In genomic region chr17:50057521-50057991, GRCh38 we compare ENCODE assay signal across 10 cellular contexts. TPM values are rescaled to one million over a fixed set of nuclear protein-coding genes. Genes with fewer than 3 reads are reported as not detected.
DNase-seq lines count a peak whose midpoint lies in the region; ATAC-seq, FAIRE-seq and TF ChIP-seq lines count a peak whose summit lies in the region.
"Had no signal": no experiment of that assay in that cellular context is flagged by ENCODE, and none has a peak within 500 bp of the region (broad histone marks: within the 10 kb centered on the region; RNA-seq: fewer than 3 reads in every experiment).

No MANE protein-coding gene starts in this region.

- peaks cover 3% of the 10 kb centered on the region for H3K9me1 ChIP-seq in keratinocyte (ENCODE audit: control insufficient read depth, extremely low read depth, insufficient read depth, low read length)

- peaks cover 4% of the 10 kb centered on the region for H4K20me1 ChIP-seq in keratinocyte (ENCODE audit: control insufficient read depth, extremely low read depth, insufficient read depth, low read length)

- DNase-seq in activated naive CD8-positive, alpha-beta T cell treated with anti-CD3 and anti-CD28 coated beads for 36 hours = no peak
- DNase-seq in keratinocyte (ENCODE audit: low read depth, low spot score) (no peak), NCI-H2227 treated with DMSO at 0.1 percent for 48 hours (lab: John Stamatoyannopoulos, UW) (no peak), inferior parietal cortex (ENCODE audit: extremely low spot score) (no peak), NCI-H1694 treated with DMSO at 0.1 percent for 48 hours (lab: John Stamatoyannopoulos, UW) (no peak)
- DNase-seq in stimulated activated effector memory CD8-positive, alpha-beta T cell treated with anti-CD3 and anti-CD28 coated beads, Interleukin-12 subunit alpha, Interleukin-12 subunit beta, amount 100 ng/mL, for 72 hours (ENCODE audit: low spot score in 2 of 2) = no peak
- DNase-seq: stimulated activated CD4-positive, alpha-beta T cell treated with anti-CD3 and anti-CD28 coated beads, Interleukin-15, amount 100 ng/mL, for 24 hours had no signal

- no peak overlapping the region for H3K27ac Mint-ChIP-seq in activated naive CD8-positive, alpha-beta T cell treated with anti-CD3 and anti-CD28 coated beads for 36 hours
- peak overlapping the region; percentile 27 for H3K27ac Mint-ChIP-seq in stimulated activated effector memory CD8-positive, alpha-beta T cell treated with anti-CD3 and anti-CD28 coated beads, Interleukin-12 subunit alpha, Interleukin-12 subunit beta, amount 100 ng/mL, for 72 hours

- H3K9ac ChIP-seq in HUES6 (ENCODE audit: low read length) (no peak overlapping the region), keratinocyte (ENCODE audit: control insufficient read depth, extremely low read depth, insufficient read depth, low read length) (peak overlapping the region; percentile 94)

- H3K79me2 ChIP-seq in keratinocyte (ENCODE audit: control insufficient read depth, insufficient read depth, low read length) = peaks cover 55% of the 10 kb centered on the region

- H3K4me1 Mint-ChIP-seq in activated naive CD8-positive, alpha-beta T cell treated with anti-CD3 and anti-CD28 coated beads for 36 hours = peaks cover 12% of the 10 kb centered on the region
- H3K4me1 Mint-ChIP-seq in stimulated activated effector memory CD8-positive, alpha-beta T cell treated with anti-CD3 and anti-CD28 coated beads, Interleukin-12 subunit alpha, Interleukin-12 subunit beta, amount 100 ng/mL, for 72 hours = peaks cover 26% of the 10 kb centered on the region

- ATAC-seq in stimulated activated effector memory CD8-positive, alpha-beta T cell treated with anti-CD3 and anti-CD28 coated beads, Interleukin-12 subunit alpha, Interleukin-12 subunit beta, amount 100 ng/mL, for 72 hours = no peak

- H3K4me3 ChIP-seq in HUES6 (ENCODE audit: low read depth, low read length) (peak overlapping the region; percentile 72), keratinocyte (ENCODE audit: control insufficient read depth in 2 of 3, extremely low read depth in 1 of 3, insufficient read depth in 2 of 3, low read depth in 1 of 3, low read length in 3 of 3) (peak overlapping the region; percentile 82 to 97 (median 86))

- dilution Hi-C loops in keratinocyte (cut with MboI; ENCODE audit: extremely low pct_ligation_motif_present, low sequenced_read_pairs) = no loop called here

- H3K27me3 Mint-ChIP-seq in activated naive CD8-positive, alpha-beta T cell treated with anti-CD3 and anti-CD28 coated beads for 36 hours = peaks cover 4% of the 10 kb centered on the region

- H3K27me3 ChIP-seq in HUES6 (ENCODE audit: control insufficient read depth, insufficient read depth, low read length) (peaks cover 18% of the 10 kb centered on the region), keratinocyte (ENCODE audit: control insufficient read depth, extremely low read depth, insufficient read depth, low read length) (no peaks in the 10 kb centered on the region)

- no peaks in the 10 kb centered on the region for H3K36me3 ChIP-seq in HUES6 (ENCODE audit: control insufficient read depth, insufficient read depth, low read length)
- peaks cover 19 to 39% of the 10 kb centered on the region in 2 experiments for H3K36me3 ChIP-seq in keratinocyte (ENCODE audit: control insufficient read depth in 2 of 2, extremely low read depth in 1 of 2, insufficient read depth in 2 of 2, low read length in 2 of 2)

- H3K4me2 ChIP-seq in keratinocyte (ENCODE audit: control insufficient read depth, extremely low read depth, insufficient read depth, low read depth, low read length) = peak overlapping the region; percentile 90

- H3K4me1 ChIP-seq in HUES6 (ENCODE audit: control insufficient read depth, insufficient read depth, low read length) (peaks cover 29% of the 10 kb centered on the region), keratinocyte (ENCODE audit: control insufficient read depth, extremely low read depth, insufficient read depth, low read length) (peaks cover 64% of the 10 kb centered on the region)

- H2AFZ ChIP-seq in keratinocyte (ENCODE audit: control insufficient read depth, low read length) = no peak overlapping the region

- no peaks in the 10 kb centered on the region for H3K36me3 Mint-ChIP-seq in activated naive CD8-positive, alpha-beta T cell treated with anti-CD3 and anti-CD28 coated beads for 36 hours
- no peaks in the 10 kb centered on the region for H3K36me3 Mint-ChIP-seq in stimulated activated effector memory CD8-positive, alpha-beta T cell treated with anti-CD3 and anti-CD28 coated beads, Interleukin-12 subunit alpha, Interleukin-12 subunit beta, amount 100 ng/mL, for 72 hours

- H3K4me3 Mint-ChIP-seq in activated naive CD8-positive, alpha-beta T cell treated with anti-CD3 and anti-CD28 coated beads for 36 hours = peak overlapping the region; percentile 84
- H3K4me3 Mint-ChIP-seq in stimulated activated effector memory CD8-positive, alpha-beta T cell treated with anti-CD3 and anti-CD28 coated beads, Interleukin-12 subunit alpha, Interleukin-12 subunit beta, amount 100 ng/mL, for 72 hours = peak overlapping the region; percentile 86

- H3K9me3 ChIP-seq in HUES6 (ENCODE audit: control insufficient read depth, insufficient read depth, low read depth, low read length) (no peaks in the 10 kb centered on the region), keratinocyte (ENCODE audit: control insufficient read depth, low read depth, low read length) (no peaks in the 10 kb centered on the region)

- H3K9me3 Mint-ChIP-seq in activated naive CD8-positive, alpha-beta T cell treated with anti-CD3 and anti-CD28 coated beads for 36 hours = no peaks in the 10 kb centered on the region
- H3K9me3 Mint-ChIP-seq in stimulated activated effector memory CD8-positive, alpha-beta T cell treated with anti-CD3 and anti-CD28 coated beads, Interleukin-12 subunit alpha, Interleukin-12 subunit beta, amount 100 ng/mL, for 72 hours = no peaks in the 10 kb centered on the region

- no peak overlapping the region for H3K27ac ChIP-seq in HUES6 (ENCODE audit: low read depth, low read length)
- H3K27ac ChIP-seq in keratinocyte (ENCODE audit: control insufficient read depth, insufficient read depth, low read length) = peak overlapping the region; percentile 91

- no peak for TF ChIP-seq CTCF in keratinocyte (optimal IDR thresholded peaks at IDR 0.05 in 1 of 3, IDR thresholded peaks at IDR 0.05 in 1 of 3, conservative IDR thresholded peaks at IDR 0.05 in 1 of 3; ENCODE audit: extremely low read depth in 1 of 3, insufficient read depth in 2 of 3, low read length in 3 of 3)

- FAIRE-seq in keratinocyte (lab: Jason Lieb, UNC) = no peak
- FAIRE-seq: colon, GM18507 had no signal

RNA-seq across cellular contexts. Expression of gene ITGA3, which starts 1.6 kb away (rescaled TPM):
- 1 to 10 TPM; 3.7 to 5.1 TPM for total RNA-seq in activated naive CD8-positive, alpha-beta T cell treated with anti-CD3 and anti-CD28 coated beads for 36 hours
- 427 to 733 TPM (median 708 TPM) in 3 replicates for polyA plus RNA-seq in keratinocyte
- polyA plus RNA-seq in keratinocyte (2011; ENCODE audit: low read depth) = 311 TPM
- 216 and 405 TPM in 2 replicates for polyA plus RNA-seq in keratinocyte (2011; cell fraction: cytosol; rRNA removed)
- 1,779 and 2,144 TPM in 2 replicates for polyA plus RNA-seq in keratinocyte (2011; cell fraction: nucleus; rRNA removed)
- 460 and 965 TPM in 2 replicates for polyA plus RNA-seq in keratinocyte (2012; ENCODE audit: low replicate concordance)
- 1,193 to 2,515 TPM (median 1,361 TPM) in 3 replicates for polyA minus RNA-seq in keratinocyte
- polyA minus RNA-seq in keratinocyte (2011; cell fraction: cytosol; rRNA and poly(A)+ RNA removed) = 897 TPM
- polyA minus RNA-seq in keratinocyte (2011; cell fraction: nucleus; rRNA and poly(A)+ RNA removed) = 2,521 and 2,609 TPM in 2 replicates

RNA-seq across cellular contexts. Expression of gene PDK2, which starts 37.6 kb away (rescaled TPM):
- 10 to 100 TPM in 1 of 2 experiments, 1 to 10 TPM in 1; 9.4 to 12.9 TPM for total RNA-seq in activated naive CD8-positive, alpha-beta T cell treated with anti-CD3 and anti-CD28 coated beads for 36 hours
- polyA plus RNA-seq in keratinocyte = 7.5 to 24.1 TPM (median 8.6 TPM) in 3 replicates
- polyA plus RNA-seq in keratinocyte (2011; ENCODE audit: low read depth) = 2.1 TPM
- polyA plus RNA-seq in keratinocyte (2011; cell fraction: cytosol; rRNA removed) = 19.2 and 30.7 TPM in 2 replicates
- 21.7 and 30.4 TPM in 2 replicates for polyA plus RNA-seq in keratinocyte (2011; cell fraction: nucleus; rRNA removed)
- 5.9 and 11.2 TPM in 2 replicates for polyA plus RNA-seq in keratinocyte (2012; ENCODE audit: low replicate concordance)
- polyA minus RNA-seq in keratinocyte = 21.8 to 28.3 TPM (median 21.9 TPM) in 3 replicates
- polyA minus RNA-seq in keratinocyte (2011; cell fraction: cytosol; rRNA and poly(A)+ RNA removed) = 18.8 TPM
- 11.7 and 14.0 TPM in 2 replicates for polyA minus RNA-seq in keratinocyte (2011; cell fraction: nucleus; rRNA and poly(A)+ RNA removed)
